ENCODE assay signal across 9 cellular contexts in the genomic region with DNA sequence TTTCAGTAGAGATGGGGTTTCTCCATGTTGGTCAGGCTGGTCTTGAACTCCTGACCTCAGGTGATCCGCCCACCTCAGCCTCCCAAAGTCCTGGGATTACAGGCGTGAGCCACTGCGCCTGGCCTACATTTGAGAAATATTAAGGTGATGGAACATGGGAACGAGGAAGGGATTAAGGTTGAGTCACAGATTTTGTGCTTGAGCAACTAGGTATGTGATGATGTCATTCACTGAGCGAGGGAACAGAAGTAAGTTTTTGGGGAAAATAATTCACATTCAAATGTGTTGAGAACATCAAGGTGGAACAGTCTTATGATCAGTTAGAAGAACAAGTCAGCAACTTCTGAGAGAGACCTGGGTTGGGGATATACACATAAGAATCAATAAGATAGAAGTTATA. TPM values are rescaled to one million over a fixed set of nuclear protein-coding genes. Genes with fewer than 3 reads are reported as not detected.
"Had no signal": no experiment of that assay in that cellular context is flagged by ENCODE, and none has a peak within 500 bp of the region (broad histone marks: within the 10 kb centered on the region; RNA-seq: fewer than 3 reads in every experiment).

No MANE protein-coding gene starts in this region.

RNA-seq across cellular contexts. Expression of a gene that starts 6.8 kb away (rescaled TPM):
- total RNA-seq: activated CD8-positive, alpha-beta memory T cell treated with anti-CD3 and anti-CD28 coated beads for 36 hours; breast epithelium; chondrocyte; glomerular endothelial cell; lung microvascular endothelial cell; mucosa of gallbladder; natural killer cell; posterior vena cava; thyroid gland had no signal
